Comparison of ENCODE assay signal across 8 cellular contexts in the genomic region with DNA sequence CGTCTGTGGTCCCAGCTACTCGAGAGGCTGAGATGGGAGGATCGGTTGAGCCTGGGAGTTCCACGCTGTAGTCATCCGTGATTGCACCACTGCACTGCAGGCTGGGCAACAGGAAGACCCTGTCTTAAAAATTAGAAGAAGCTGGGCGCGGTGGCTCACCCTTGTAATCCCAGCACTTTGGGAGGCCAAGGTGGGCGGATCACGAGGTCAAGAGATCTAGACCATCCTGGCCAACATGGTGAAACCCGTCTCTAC. TPM values are rescaled to one million over a fixed set of nuclear protein-coding genes. Genes with fewer than 3 reads are reported as not detected.
A peak's percentile ranks its signal among the peaks of the same experiment; 100 is the strongest.
DNase-seq lines count a peak whose midpoint lies in the region; ATAC-seq and TF ChIP-seq lines count a peak whose summit lies in the region.
"Not testable (repeated sequence)": the region's sequence is repeated elsewhere in the genome, so short reads cannot be mapped to it uniquely, and the experiment has no call there.

No MANE protein-coding gene starts in this region.

- TF ChIP-seq RAD21 in HCT116 (IDR thresholded peaks at IDR 0.05; ENCODE audit: low read depth) = not testable (repeated sequence)

- peak overlapping the region; percentile 96 for H3K4me2 ChIP-seq in HCT116 (ENCODE audit: low read length)

- H3K36me3 ChIP-seq in ACC112 (ENCODE audit: insufficient read depth, low read length) (peaks cover 31% of the 10 kb centered on the region), HCT116 (ENCODE audit: control insufficient read depth in 1 of 2, insufficient read depth in 2 of 2, low read length in 2 of 2) (peaks cover 27 to 44% of the 10 kb centered on the region in 2 experiments), heart right ventricle (peaks cover 0 to 55% (median 29%) of the 10 kb centered on the region in 9 donors), skeletal muscle tissue (ENCODE audit: control insufficient read depth in 3 of 3, insufficient read depth in 3 of 3, low read length in 3 of 3) (peaks cover 25 to 35% (median 33%) of the 10 kb centered on the region in 3 donors)
- H3K36me3 ChIP-seq in mucosa of descending colon (ENCODE audit: low read depth) = not testable (repeated sequence)

- H3K79me2 ChIP-seq in ACC112 (ENCODE audit: control insufficient read depth, insufficient read depth, low read length, unreplicated experiment) (peaks cover 60% of the 10 kb centered on the region), HCT116 (ENCODE audit: insufficient read depth, low read length) (peaks cover 63% of the 10 kb centered on the region)

- not testable (repeated sequence) for H3K27me3 ChIP-seq in ACC112 (ENCODE audit: insufficient read depth, low read length); HCT116 (ENCODE audit: insufficient read depth, low read length); heart right ventricle; skeletal muscle tissue (ENCODE audit: control insufficient read depth in 3 of 3, insufficient read depth in 3 of 3, low read length in 3 of 3)

- H3K36me3 Mint-ChIP-seq in activated T-helper 17 cell treated with anti-CD3 and anti-CD28 coated beads, Interleukin-2, amount 50 U/mL, for 72 hours (ENCODE audit: low read depth) = peaks cover 82% of the 10 kb centered on the region

- TF ChIP-seq POLR2A in HCT116 (IDR thresholded peaks at IDR 0.05; ENCODE audit: borderline replicate concordance, extremely low read depth, insufficient read depth, insufficient read length) = not testable (repeated sequence)

- H3K27ac Mint-ChIP-seq in activated T-helper 17 cell treated with anti-CD3 and anti-CD28 coated beads, Interleukin-2, amount 50 U/mL, for 72 hours = peak overlapping the region; percentile 96

- H3K27ac ChIP-seq in ACC112 (ENCODE audit: low read depth, low read length) (peak overlapping the region; percentile 97), HCT116 (ENCODE audit: low read depth, low read length) (peak overlapping the region; percentile 89), coronary artery (peak overlapping the region; percentile 92 to 95), heart right ventricle (peak overlapping the region in 9 of 10 donors; percentile 73 to 99 (median 97)), skeletal muscle tissue (ENCODE audit: low read depth, low read length) (peak overlapping the region; percentile 95)

- POLR2A ChIA-PET in HCT116 (lab: Charles Lee) = interaction anchor here (1.0 to 3.7 kb wide), 6 partner anchors 34 to 107 kb away, joined by 3 to 17 read pairs (median 4); no protein-coding TSS in a partner anchor

- intact Hi-C loops in HCT116 (cut with micrococcal nuclease) = loop anchor here (1.0 to 2.0 kb wide), 2 partner anchors 43 to 239 kb away; no protein-coding TSS in a partner anchor
- intact Hi-C loops in heart right ventricle (cut with DNase I) = loop anchor here (1.0 to 10.0 kb wide), 10 partner anchors 41 to 237 kb away; a partner anchor contains a TSS
- intact Hi-C loops in mucosa of descending colon (cut with DNase I, micrococcal nuclease) = loop anchor here (2.0 kb wide), 2 partner anchors 41 to 43 kb away; no protein-coding TSS in a partner anchor

- H3K9ac ChIP-seq in HCT116 (ENCODE audit: low read length) (peak overlapping the region; percentile 100), skeletal muscle tissue (ENCODE audit: low read depth in 1 of 3, low read length in 3 of 3) (peak overlapping the region in 2 of 3 donors; percentile 79 to 85)

- H3K9me2 ChIP-seq in HCT116 (ENCODE audit: insufficient read depth) = not testable (repeated sequence)

- ATAC-seq in HCT116; activated T-helper 17 cell treated with anti-CD3 and anti-CD28 coated beads, Interleukin-2, amount 50 U/mL, for 72 hours (replicated peaks); heart right ventricle; mucosa of descending colon: not testable (repeated sequence)

- peak overlapping the region; percentile 80 for H3K4me3 ChIP-seq in ACC112 (ENCODE audit: low read depth, low read length)
- peak overlapping the region; percentile 93 to 95 for H3K4me3 ChIP-seq in HCT116 (replicated peaks in 1 of 2; ENCODE audit: low read depth in 1 of 2, low read length in 2 of 2)
- peak overlapping the region; percentile 75 for H3K4me3 ChIP-seq in coronary artery
- peak overlapping the region; percentile 34 to 98 (median 84) for H3K4me3 ChIP-seq in heart right ventricle
- not testable (repeated sequence) for H3K4me3 ChIP-seq in mucosa of descending colon
- peak overlapping the region; percentile 71 to 81 (median 74) for H3K4me3 ChIP-seq in skeletal muscle tissue (ENCODE audit: low read length in 3 of 3)

- H3K9me3 ChIP-seq in HCT116 (ENCODE audit: control insufficient read depth in 1 of 2, insufficient read depth in 1 of 2, low read depth in 1 of 2, low read length in 2 of 2); heart right ventricle; mucosa of descending colon; skeletal muscle tissue (ENCODE audit: control insufficient read depth in 3 of 3, low read length in 3 of 3): not testable (repeated sequence)

- not testable (repeated sequence) for TF ChIP-seq CTCF in HCT116 (IDR thresholded peaks at IDR 0.05 in 2 of 3, conservative IDR thresholded peaks at IDR 0.05 in 1 of 3; ENCODE audit: borderline replicate concordance in 1 of 3, insufficient read depth in 1 of 3, low read depth in 2 of 3, low read length in 2 of 3); coronary artery (IDR thresholded peaks at IDR 0.05); heart right ventricle (IDR thresholded peaks at IDR 0.05); mucosa of descending colon (IDR thresholded peaks at IDR 0.05)

- H4K20me1 ChIP-seq in HCT116 (ENCODE audit: insufficient read depth) = peaks cover 21% of the 10 kb centered on the region; the same call in 1 of the 2 replicates

- not testable (repeated sequence) for DNase-seq in HCT116 (ENCODE audit: low read depth, low spot score); coronary artery (ENCODE audit: low spot score); heart right ventricle
- peak; percentile 31 for DNase-seq in RPMI8226
- DNase-seq in mucosa of descending colon = peak in 2 of 3 donors; percentile 52 to 73

- CTCF ChIA-PET in HCT116 (lab: Charles Lee) = interaction anchor here (0.9 to 5.7 kb wide), 4 partner anchors 9 to 232 kb away, joined by 3 to 45 read pairs (median 12); no protein-coding TSS in a partner anchor

- H3K27me3 Mint-ChIP-seq in activated T-helper 17 cell treated with anti-CD3 and anti-CD28 coated beads, Interleukin-2, amount 50 U/mL, for 72 hours = not testable (repeated sequence)

- H2AFZ ChIP-seq in ACC112 (ENCODE audit: low read length, unreplicated experiment); HCT116 (ENCODE audit: low read depth, low read length, poor library complexity, severe bottlenecking): not testable (repeated sequence)

- H3K4me1 ChIP-seq in ACC112 (ENCODE audit: control insufficient read depth, insufficient read depth, low read length, unreplicated experiment) (peaks cover 38% of the 10 kb centered on the region), HCT116 (ENCODE audit: control insufficient read depth in 1 of 2, insufficient read depth in 2 of 2, low read length in 2 of 2) (peaks cover 7 to 61% of the 10 kb centered on the region in 2 experiments), heart right ventricle (peaks cover 7 to 71% (median 61%) of the 10 kb centered on the region in 9 donors), mucosa of descending colon (ENCODE audit: low read depth) (peaks cover 26% of the 10 kb centered on the region), skeletal muscle tissue (ENCODE audit: control insufficient read depth in 3 of 3, insufficient read depth in 3 of 3, low read length in 3 of 3) (peaks cover 28 to 42% (median 30%) of the 10 kb centered on the region in 3 donors)

- peak overlapping the region; percentile 99 for H3K4me3 Mint-ChIP-seq in activated T-helper 17 cell treated with anti-CD3 and anti-CD28 coated beads, Interleukin-2, amount 50 U/mL, for 72 hours

- RAD21 ChIA-PET in HCT116 (lab: Charles Lee; ENCODE audit: low non-redundant PET in 1 of 2, low total read pairs in 2 of 2, uncharacterized antibody in 2 of 2, unreplicated experiment in 2 of 2) = not testable (repeated sequence)

- H3K9me3 Mint-ChIP-seq in activated T-helper 17 cell treated with anti-CD3 and anti-CD28 coated beads, Interleukin-2, amount 50 U/mL, for 72 hours = not testable (repeated sequence)

- BruUV-seq in HCT116 (replicated peaks; lab: Mats Ljungman, UMichigan) = not testable (repeated sequence)

- H3K4me1 Mint-ChIP-seq in activated T-helper 17 cell treated with anti-CD3 and anti-CD28 coated beads, Interleukin-2, amount 50 U/mL, for 72 hours = peaks cover 35% of the 10 kb centered on the region

- WGBS in heart right ventricle, 2 donors = 16 to 17% methylated on average over 10 of the region's 10 CpGs

RNA-seq across cellular contexts. Expression of a gene that starts 1.8 kb away (rescaled TPM):
- total RNA-seq in HCT116 (2021; ENCODE audit: unreplicated experiment) (886 TPM), heart right ventricle (100 to 1,000 TPM; 144 to 437 (median 189) TPM), mucosa of descending colon (100 to 1,000 TPM; 113 to 328 (median 307) TPM), skeletal muscle tissue (317 TPM)
- polyA plus RNA-seq in HCT116 (2012) = 716 and 796 TPM in 2 replicates
- total RNA-seq in activated T-helper 17 cell treated with anti-CD3 and anti-CD28 coated beads, Interleukin-2, amount 50 U/mL, for 72 hours = 1,000 to 10,000 TPM; 1,139 to 1,437 TPM
- 100 to 1,000 TPM; 156 to 440 TPM for polyA plus RNA-seq in heart right ventricle

RNA-seq across cellular contexts. Expression of a gene that starts 4.9 kb away (rescaled TPM):
- 75.8 TPM for total RNA-seq in HCT116 (2021; ENCODE audit: unreplicated experiment)
- polyA plus RNA-seq in HCT116 (2012) = 55.7 and 59.3 TPM in 2 replicates
- 10 to 100 TPM; 57.4 to 82.1 TPM for total RNA-seq in activated T-helper 17 cell treated with anti-CD3 and anti-CD28 coated beads, Interleukin-2, amount 50 U/mL, for 72 hours
- 10 to 100 TPM; 15.3 to 21.7 (median 19.5) TPM for total RNA-seq in heart right ventricle
- polyA plus RNA-seq in heart right ventricle = 10 to 100 TPM; 11.2 to 18.1 TPM
- total RNA-seq in mucosa of descending colon = 10 to 100 TPM; 15.2 to 34.3 (median 29.5) TPM
- 5.2 TPM for total RNA-seq in skeletal muscle tissue

RNA-seq across cellular contexts. Expression of a gene that starts 20.5 kb away (rescaled TPM):
- total RNA-seq in HCT116 (2021; ENCODE audit: unreplicated experiment) (117 TPM), heart right ventricle (100 to 1,000 TPM; 158 to 280 (median 184) TPM), mucosa of descending colon (100 to 1,000 TPM; 133 to 175 (median 152) TPM), skeletal muscle tissue (44.9 TPM)
- polyA plus RNA-seq in HCT116 (2012) = 124 and 132 TPM in 2 replicates
- total RNA-seq in activated T-helper 17 cell treated with anti-CD3 and anti-CD28 coated beads, Interleukin-2, amount 50 U/mL, for 72 hours = 100 to 1,000 TPM; 152 to 161 TPM
- 100 to 1,000 TPM; 233 to 317 TPM for polyA plus RNA-seq in heart right ventricle

RNA-seq across cellular contexts. Expression of a gene that starts 22.4 kb away (rescaled TPM):
- 952 TPM for total RNA-seq in HCT116 (2021; ENCODE audit: unreplicated experiment)
- 1,025 and 1,062 TPM in 2 replicates for polyA plus RNA-seq in HCT116 (2012)
- total RNA-seq in activated T-helper 17 cell treated with anti-CD3 and anti-CD28 coated beads, Interleukin-2, amount 50 U/mL, for 72 hours = 100 to 1,000 TPM in 1 of 2 donors, 10 to 100 TPM in 1; 55.6 to 617 TPM
- total RNA-seq in heart right ventricle = 100 to 1,000 TPM in 6 of 10 donors, 10 to 100 TPM in 4; 15.6 to 309 (median 115) TPM
- polyA plus RNA-seq in heart right ventricle = 10 to 100 TPM; 25.3 to 93.9 TPM
- total RNA-seq in mucosa of descending colon = 100 to 1,000 TPM in 1 of 3 donors, 10 to 100 TPM in 2; 64.0 to 183 (median 67.6) TPM
- 4.2 TPM for total RNA-seq in skeletal muscle tissue

RNA-seq across cellular contexts. Expression of a gene that starts 31.2 kb away (rescaled TPM):
- total RNA-seq in HCT116 (2021; ENCODE audit: unreplicated experiment) (13.6 TPM), heart right ventricle (1 to 10 TPM; 1.6 to 7.1 (median 3.1) TPM), mucosa of descending colon (10 to 100 TPM in 1 of 3 donors, 1 to 10 TPM in 2; 4.3 to 10.2 (median 6.1) TPM), skeletal muscle tissue (3.7 TPM)
- polyA plus RNA-seq in HCT116 (2012) = 13.3 and 18.6 TPM in 2 replicates
- total RNA-seq in activated T-helper 17 cell treated with anti-CD3 and anti-CD28 coated beads, Interleukin-2, amount 50 U/mL, for 72 hours = 10 to 100 TPM; 26.0 to 36.9 TPM
- polyA plus RNA-seq in heart right ventricle = 10 to 100 TPM; 10.4 to 11.6 TPM
